In genomic region chr13:51902776-51903175, GRCh38 we compare ENCODE assay signal across 27 cellular contexts.
DNase-seq lines count a peak whose midpoint lies in the region; ATAC-seq and TF ChIP-seq lines count a peak whose summit lies in the region.
"Had no signal": no experiment of that assay in that cellular context is flagged by ENCODE, and none has a peak within 500 bp of the region (broad histone marks: within the 10 kb centered on the region; RNA-seq: fewer than 3 reads in every experiment).

No MANE protein-coding gene starts in this region.

- no peaks in the 10 kb centered on the region for H3K9me2 ChIP-seq in Loucy (replicated peaks; ENCODE audit: low read depth, low read length)

- H3K9me3 Mint-ChIP-seq in memory B cell, result no peaks in the 10 kb centered on the region
- H3K9me3 Mint-ChIP-seq: CD14-positive monocyte; CD8-positive, alpha-beta memory T cell; GM23338; IgD-negative memory B cell had no signal

- peak; percentile 32 for ATAC-seq in memory B cell (ENCODE audit: low read depth)
- no peak for ATAC-seq in HG03521 (IDR thresholded peaks at IDR 0.05; ENCODE audit: unreplicated experiment)
- ATAC-seq: GM23338, Right ventricle myocardium inferior, SK-N-SH treated with all-trans-retinoic acid at 6 μM for 48 hours had no signal

- no peaks in the 10 kb centered on the region for H3K36me3 Mint-ChIP-seq in memory B cell
- H3K36me3 Mint-ChIP-seq: CD14-positive monocyte, IgD-negative memory B cell had no signal

- no peaks in the 10 kb centered on the region for H3K27me3 ChIP-seq in BLaER1 treated with 17β-estradiol and CSF1 and Interleukin-3, amounts not matched to agents 10 nM and 100 nM
- H3K27me3 ChIP-seq in Loucy (ENCODE audit: insufficient read depth, low read length, poor library complexity, severe bottlenecking), result no peaks in the 10 kb centered on the region

- peak overlapping the region in 5 of 11 experiments; percentile 32 to 55 (median 44); a peak in 6 of 22 replicates for H3K27ac ChIP-seq in BLaER1 treated with 17β-estradiol and CSF1 and Interleukin-3, amounts not matched to agents 10 nM and 100 nM
- H3K27ac ChIP-seq: HL-60, PC-9, SJCRH30 had no signal

- peaks cover 2% of the 10 kb centered on the region for H3K27me3 Mint-ChIP-seq in memory B cell
- H3K27me3 Mint-ChIP-seq: CD8-positive, alpha-beta memory T cell had no signal

- peak overlapping the region in 9 of 11 experiments; percentile 47 to 81 (median 68); a peak in 17 of 22 replicates for H3K4me2 ChIP-seq in BLaER1 treated with 17β-estradiol and CSF1 and Interleukin-3, amounts not matched to agents 10 nM and 100 nM
- peak overlapping the region; percentile 58 for H3K4me2 ChIP-seq in Loucy (ENCODE audit: low read depth, low read length, poor library complexity, severe bottlenecking)
- H3K4me2 ChIP-seq: GM23338, PC-9 had no signal

- peaks cover 0 to 3% (median 0%) of the 10 kb centered on the region in 11 experiments; a peak in 1 of 22 replicates for H3K9me3 ChIP-seq in BLaER1 treated with 17β-estradiol and CSF1 and Interleukin-3, amounts not matched to agents 10 nM and 100 nM (replicated peaks in 1 of 11)
- H3K9me3 ChIP-seq in Loucy (ENCODE audit: insufficient read depth, low read depth, low read length), result no peaks in the 10 kb centered on the region
- H3K9me3 ChIP-seq: HAP-1, SJCRH30 had no signal

- no peak for TF ChIP-seq CTCF in Loucy (conservative IDR thresholded peaks at IDR 0.05; ENCODE audit: low read length)

- H3F3A ChIP-seq in Loucy (ENCODE audit: low read depth), result no peaks in the 10 kb centered on the region

- H3K9ac ChIP-seq in BLaER1 treated with 17β-estradiol and CSF1 and Interleukin-3, amounts not matched to agents 10 nM and 100 nM, result no peak overlapping the region; a peak in 1 of 22 replicates
- peak overlapping the region; percentile 15 for H3K9ac ChIP-seq in Loucy (ENCODE audit: low read depth, low read length, poor library complexity, severe bottlenecking)

- H3K4me1 Mint-ChIP-seq in memory B cell, result no peaks in the 10 kb centered on the region

- H2AFZ ChIP-seq in Loucy (ENCODE audit: low read length), result no peak overlapping the region
- H2AFZ ChIP-seq: GM23338, PC-9 had no signal

- H3K27ac Mint-ChIP-seq in memory B cell, result no peak overlapping the region
- H3K27ac Mint-ChIP-seq: CD14-positive monocyte; CD8-positive, alpha-beta memory T cell; GM23338; IgD-negative memory B cell had no signal

- POLR2A ChIA-PET in HEK293T (lab: Yijun Ruan, JAX), result no interaction called here

- no peaks in the 10 kb centered on the region for H3K79me2 ChIP-seq in Loucy (ENCODE audit: insufficient read depth, low read length)

- CTCF ChIA-PET in HEK293T (lab: Yijun Ruan, JAX), result no interaction called here

- no peaks in the 10 kb centered on the region for H3K36me3 ChIP-seq in BLaER1 treated with 17β-estradiol and CSF1 and Interleukin-3, amounts not matched to agents 10 nM and 100 nM
- no peaks in the 10 kb centered on the region for H3K36me3 ChIP-seq in Loucy (ENCODE audit: insufficient read depth, low read length)
- H3K36me3 ChIP-seq: HAP-1, SJCRH30 had no signal

- H3K4me3 Mint-ChIP-seq in memory B cell, result no peak overlapping the region
- H3K4me3 Mint-ChIP-seq: CD14-positive monocyte; CD8-positive, alpha-beta memory T cell; GM23338; IgD-negative memory B cell had no signal

- peaks cover 0 to 45% (median 33%) of the 10 kb centered on the region in 10 experiments; a peak in 17 of 20 replicates for H3K4me1 ChIP-seq in BLaER1 treated with 17β-estradiol and CSF1 and Interleukin-3, amounts not matched to agents 10 nM and 100 nM
- peaks cover 39% of the 10 kb centered on the region for H3K4me1 ChIP-seq in Loucy (ENCODE audit: insufficient read depth, low read length, poor library complexity, severe bottlenecking)
- H3K4me1 ChIP-seq: SJCRH30 had no signal

- H4K20me1 ChIP-seq in BLaER1 treated with 17β-estradiol and CSF1 and Interleukin-3, amounts not matched to agents 10 nM and 100 nM, result no peaks in the 10 kb centered on the region
- no peaks in the 10 kb centered on the region for H4K20me1 ChIP-seq in Loucy (ENCODE audit: insufficient read depth, low read length, poor library complexity, severe bottlenecking)

- no peak overlapping the region for H3K4me3 ChIP-seq in BLaER1 treated with 17β-estradiol and CSF1 and Interleukin-3, amounts not matched to agents 10 nM and 100 nM
- H3K4me3 ChIP-seq in Loucy (ENCODE audit: low read length, poor library complexity, severe bottlenecking), result peak overlapping the region; percentile 51
- H3K4me3 ChIP-seq: GM23338, HAP-1, PC-9, SJCRH30 had no signal

- DNase-seq in GF-D8 (lab: John Stamatoyannopoulos, UW), result peak; percentile 12
- no peak for DNase-seq in memory B cell (ENCODE audit: low spot score in 2 of 2)
- no peak for DNase-seq in HEK293T (ENCODE audit: extremely low spot score)
- DNase-seq in NCI-H1417 (lab: John Stamatoyannopoulos, UW), result no peak
- DNase-seq: CD8-positive, alpha-beta memory T cell; DMS 273 treated with DMSO at 0.1 percent for 48 hours; DMS79; Karpas-422; MV-4-11; NCI-H1105; NCI-H2029; NCI-H446; NCI-H524 treated with DMSO at 0.1 percent for 48 hours; NCI-H774; NK-92 treated with Interleukin-12 subunit alpha and Interleukin-12 subunit beta, amount 100 ng/mL, for 24 hours; PC-9; SJCRH30 had no signal

TF ChIP-seq in HEK293T, 16 proteins besides CTCF, POLR2A, EP300 and RAD21:
- no peak for TF ChIP-seq NFRKB (IDR thresholded peaks at IDR 0.05)
- TF ChIP-seq SUZ12 (IDR thresholded peaks at IDR 0.05), result no peak
- no peak for TF ChIP-seq FOXA1 (IDR thresholded peaks at IDR 0.05)
- TF ChIP-seq BHLHE40 (IDR thresholded peaks at IDR 0.05; ENCODE audit: borderline replicate concordance), result no peak
- no peak for TF ChIP-seq FOXK2 (IDR thresholded peaks at IDR 0.05)
- no peak for TF ChIP-seq LEF1 (IDR thresholded peaks at IDR 0.05; ENCODE audit: borderline replicate concordance)
- no peak for TF ChIP-seq ZNF384 (IDR thresholded peaks at IDR 0.05)
- TF ChIP-seq FOXM1 (IDR thresholded peaks at IDR 0.05; ENCODE audit: borderline replicate concordance), result no peak
- TF ChIP-seq CTBP1 (IDR thresholded peaks at IDR 0.05; ENCODE audit: borderline replicate concordance), result no peak
- no peak for TF ChIP-seq ARNT (IDR thresholded peaks at IDR 0.05)
- TF ChIP-seq PKNOX1 (IDR thresholded peaks at IDR 0.05), result no peak
- TF ChIP-seq ELF4 (IDR thresholded peaks at IDR 0.05), result no peak
- TF ChIP-seq TARDBP (IDR thresholded peaks at IDR 0.05), result no peak
- TF ChIP-seq SP1 (IDR thresholded peaks at IDR 0.05), result no peak
- no peak for TF ChIP-seq L3MBTL2 (conservative IDR thresholded peaks at IDR 0.05)
- TF ChIP-seq HDGF (IDR thresholded peaks at IDR 0.05; ENCODE audit: borderline replicate concordance), result no peak
